ENCODE assay signal across 8 cellular contexts in the genomic region with DNA sequence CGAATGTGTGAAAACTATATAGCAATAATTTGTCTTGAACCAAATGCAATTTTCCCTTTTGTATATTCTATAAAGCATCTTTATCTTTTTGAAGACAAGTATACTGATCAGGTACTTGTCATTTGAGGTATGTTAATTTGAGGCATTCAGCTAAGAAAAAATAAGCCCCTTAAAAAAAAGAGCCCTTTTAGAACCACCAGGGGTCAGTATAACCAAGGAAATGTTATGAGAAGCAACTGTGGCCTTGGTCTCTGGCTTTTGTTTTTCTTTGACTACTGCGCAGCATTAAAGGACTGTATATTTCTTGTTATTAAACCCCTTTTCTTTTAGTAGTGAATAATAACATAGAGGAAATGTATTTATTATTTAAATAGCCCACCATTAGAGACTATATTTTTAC. TPM values are rescaled to one million over a fixed set of nuclear protein-coding genes. Genes with fewer than 3 reads are reported as not detected.
DNase-seq lines count a peak whose midpoint lies in the region; ATAC-seq and TF ChIP-seq lines count a peak whose summit lies in the region.

No MANE protein-coding gene starts in this region.

- H3K27ac Mint-ChIP-seq in Caco-2 (ENCODE audit: unreplicated experiment), result no peak overlapping the region
- H3K27ac Mint-ChIP-seq in activated naive CD8-positive, alpha-beta T cell treated with anti-CD3 and anti-CD28 coated beads for 36 hours, result no peak overlapping the region

- no TSS peak for BruUV-seq in Caco-2 (replicated peaks; lab: Mats Ljungman, UMichigan)

- H3K4me3 ChIP-seq in Caco-2 (ENCODE audit: low read depth, low read length), result no peak overlapping the region
- H3K4me3 ChIP-seq in cardiac fibroblast (replicated peaks in 1 of 2; ENCODE audit: low read depth in 2 of 2, low read length in 2 of 2), result no peak overlapping the region
- H3K4me3 ChIP-seq in upper lobe of left lung, result no peak overlapping the region

- H3K9me3 ChIP-seq in Caco-2 (no peaks in the 10 kb centered on the region), upper lobe of left lung (no peaks in the 10 kb centered on the region)

- H3K4me1 ChIP-seq in Caco-2, result no peaks in the 10 kb centered on the region
- H3K4me1 ChIP-seq in upper lobe of left lung, result peaks cover 0 to 10% (median 6%) of the 10 kb centered on the region in 4 donors

- H3K36me3 Mint-ChIP-seq in Caco-2 (ENCODE audit: insufficient read depth, unreplicated experiment), result no peaks in the 10 kb centered on the region
- H3K36me3 Mint-ChIP-seq in activated naive CD8-positive, alpha-beta T cell treated with anti-CD3 and anti-CD28 coated beads for 36 hours, result peaks cover 2% of the 10 kb centered on the region

- no peaks in the 10 kb centered on the region for H3K4me1 Mint-ChIP-seq in Caco-2 (ENCODE audit: low read depth, unreplicated experiment)
- no peaks in the 10 kb centered on the region for H3K4me1 Mint-ChIP-seq in activated naive CD8-positive, alpha-beta T cell treated with anti-CD3 and anti-CD28 coated beads for 36 hours

- H3K36me3 ChIP-seq in Caco-2 (ENCODE audit: control insufficient read depth, insufficient read depth, low read length), result no peaks in the 10 kb centered on the region
- H3K36me3 ChIP-seq in upper lobe of left lung, result no peaks in the 10 kb centered on the region

- H3K27ac ChIP-seq in upper lobe of left lung, result no peak overlapping the region

- H3K9me3 Mint-ChIP-seq in Caco-2 (ENCODE audit: unreplicated experiment), result no peaks in the 10 kb centered on the region
- H3K9me3 Mint-ChIP-seq in activated naive CD8-positive, alpha-beta T cell treated with anti-CD3 and anti-CD28 coated beads for 36 hours, result no peaks in the 10 kb centered on the region

- TF ChIP-seq EP300 in upper lobe of left lung (IDR thresholded peaks at IDR 0.05), result no peak

- ATAC-seq in GM19043 (IDR thresholded peaks at IDR 0.05; ENCODE audit: low read depth, unreplicated experiment) (peak; percentile 65), HG03521 (IDR thresholded peaks at IDR 0.05; ENCODE audit: unreplicated experiment) (peak; percentile 79), left lobe of liver (peak; percentile 92), upper lobe of left lung (ENCODE audit: low FRiP score in 2 of 2) (peak in 1 of 2 donors; percentile 77)

- CTCF ChIA-PET in Caco-2 (lab: Charles Lee), result interaction anchor here (0.6 to 1.8 kb wide), 5 partner anchors 61 to 1545 kb away, joined by 3 to 12 read pairs (median 5); no protein-coding TSS in a partner anchor

- intact Hi-C loops in Caco-2 (cut with micrococcal nuclease; ENCODE audit: unreplicated experiment), result loop anchor here (1.0 to 10.0 kb wide), 4 partner anchors 116 to 1470 kb away; no protein-coding TSS in a partner anchor

- H3K27me3 ChIP-seq in Caco-2 (replicated peaks; ENCODE audit: control insufficient read depth, insufficient read depth, low read length) (no peaks in the 10 kb centered on the region), upper lobe of left lung (no peaks in the 10 kb centered on the region)

- peak in 1 of 2 experiments; percentile 56 for DNase-seq in Caco-2
- peak; percentile 35 for DNase-seq in NCI-H82 treated with DMSO at 0.1 percent for 48 hours (lab: John Stamatoyannopoulos, UW; ENCODE audit: unreplicated experiment)
- DNase-seq in cardiac fibroblast (ENCODE audit: low read depth in 2 of 2), result peak; percentile 84 to 87
- DNase-seq in left lobe of liver (ENCODE audit: low spot score), result no peak
- DNase-seq in upper lobe of left lung, result no peak
- no peak for DNase-seq in activated naive CD8-positive, alpha-beta T cell treated with anti-CD3 and anti-CD28 coated beads for 36 hours

- POLR2A ChIA-PET in Caco-2 (lab: Charles Lee), result interaction anchor here (0.6 kb wide), 1 partner anchor 120 kb away, joined by 3 read pairs; no protein-coding TSS in a partner anchor

- peak; percentile 63 to 82 for TF ChIP-seq CTCF in Caco-2 (IDR thresholded peaks at IDR 0.05; ENCODE audit: insufficient read depth in 1 of 2, low read depth in 1 of 2, low read length in 1 of 2, severe bottlenecking in 1 of 2, unreplicated experiment in 1 of 2)
- TF ChIP-seq CTCF in cardiac fibroblast (IDR thresholded peaks at IDR 0.05; ENCODE audit: low read depth, low read length), result peak; percentile 54
- TF ChIP-seq CTCF in upper lobe of left lung (IDR thresholded peaks at IDR 0.05), result peak; percentile 41 to 68 (median 64)

- peaks cover 3% of the 10 kb centered on the region for H3K27me3 Mint-ChIP-seq in Caco-2 (ENCODE audit: insufficient read depth, unreplicated experiment)
- no peaks in the 10 kb centered on the region for H3K27me3 Mint-ChIP-seq in activated naive CD8-positive, alpha-beta T cell treated with anti-CD3 and anti-CD28 coated beads for 36 hours

- 53 to 58% methylated on average over 2 of the region's 2 CpGs for WGBS in upper lobe of left lung, 2 donors

- no peak for TF ChIP-seq POLR2A in upper lobe of left lung (IDR thresholded peaks at IDR 0.05)

- H3K4me3 Mint-ChIP-seq in Caco-2 (ENCODE audit: unreplicated experiment), result no peak overlapping the region
- no peak overlapping the region for H3K4me3 Mint-ChIP-seq in activated naive CD8-positive, alpha-beta T cell treated with anti-CD3 and anti-CD28 coated beads for 36 hours

RNA-seq across cellular contexts. Expression of gene CD109, which starts 43.1 kb away (rescaled TPM):
- total RNA-seq in Caco-2 (2022) (0.18 and 0.19 TPM in 2 replicates), left lobe of liver (0.33 TPM), upper lobe of left lung (10 to 100 TPM in 5 of 6 donors, 1 to 10 TPM in 1; 4.2 to 25.5 (median 21.3) TPM)
- 10 to 100 TPM; 12.2 to 12.4 TPM for total RNA-seq in activated naive CD8-positive, alpha-beta T cell treated with anti-CD3 and anti-CD28 coated beads for 36 hours

Comparison
In these comparisons a context has a peak if more than half of its experiments do, and no peak if none do; other contexts are left out.
1. DNase-seq: peak in NCI-H82 treated with DMSO at 0.1 percent for 48 hours (single experiment) and cardiac fibroblast (2 of 2); none in left lobe of liver (single experiment), upper lobe of left lung (0 of 2) and activated naive CD8-positive, alpha-beta T cell treated with anti-CD3 and anti-CD28 coated beads for 36 hours (single experiment).
2. Peak in every context shown above with its lines, with median percentiles within 50 percentile points of each other: CTCF ChIP-seq.